ENCODE assay signal across 21 cellular contexts in the genomic region with DNA sequence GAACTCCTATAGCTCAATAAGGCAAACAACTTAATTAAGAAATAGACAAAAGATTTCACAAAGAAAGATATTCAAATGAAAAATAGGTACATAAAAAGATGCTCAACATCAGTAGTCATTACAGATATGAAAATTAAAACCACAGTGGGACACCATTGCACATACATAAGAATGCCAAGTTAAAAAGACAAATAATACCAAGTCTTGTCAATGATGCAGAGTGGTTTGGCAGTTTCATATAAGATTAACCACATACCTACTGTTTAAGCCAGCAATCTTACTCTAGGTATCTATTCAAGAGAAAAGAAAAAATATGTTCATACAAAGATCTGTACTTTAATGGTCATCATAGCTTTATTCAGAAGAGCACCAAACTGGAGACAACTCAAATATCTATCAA.
"Had no signal": no experiment of that assay in that cellular context is flagged by ENCODE, and none has a peak within 500 bp of the region (broad histone marks: within the 10 kb centered on the region; RNA-seq: fewer than 3 reads in every experiment).

No MANE protein-coding gene starts in this region.

- ATAC-seq: gastrocnemius medialis, heart right ventricle, left cardiac atrium, left ventricle myocardium superior, lower lobe of right lung, mucosa of descending colon had no signal

- H3K4me3 Mint-ChIP-seq: mesothelial cell of epicardium, naive B cell had no signal

- H3K4me1 ChIP-seq: esophagus squamous epithelium, gastrocnemius medialis, lower lobe of right lung had no signal

- DNase-seq: dermis blood vessel endothelial cell; dorsolateral prefrontal cortex; effector CD4-positive, alpha-beta T cell; effector memory CD4-positive, alpha-beta T cell; esophagus squamous epithelium; foreskin fibroblast; foreskin melanocyte; gastrocnemius medialis; glutamatergic neuron; head of caudate nucleus; heart right ventricle; hippocampal formation; left cardiac atrium; left lung; left ventricle myocardium superior; lower lobe of right lung; mesenchymal stem cell; mucosa of descending colon; naive B cell had no signal

- H3K36me3 Mint-ChIP-seq: mesothelial cell of epicardium had no signal

- H3K4me3 ChIP-seq: coronary artery, dorsolateral prefrontal cortex, esophagus squamous epithelium, gastrocnemius medialis, heart right ventricle, left lung, lower lobe of right lung, mucosa of descending colon had no signal

- H3K4me1 Mint-ChIP-seq: naive B cell had no signal

- H3K36me3 ChIP-seq: esophagus squamous epithelium, gastrocnemius medialis, heart right ventricle, left lung, lower lobe of right lung had no signal

- H3K27ac ChIP-seq: coronary artery, dorsolateral prefrontal cortex, esophagus squamous epithelium, gastrocnemius medialis, heart right ventricle, left lung, lower lobe of right lung had no signal

- H3K9me3 ChIP-seq: esophagus squamous epithelium, gastrocnemius medialis, left lung, lower lobe of right lung, mucosa of descending colon had no signal

- H3K27me3 ChIP-seq: dorsolateral prefrontal cortex, esophagus squamous epithelium, gastrocnemius medialis, heart right ventricle, left lung had no signal

- H3K27ac Mint-ChIP-seq: mesothelial cell of epicardium, naive B cell had no signal
